Comparison of ENCODE assay signal across 8 cellular contexts in genomic region chr4:39975488-39976089, GRCh38.
DNase-seq lines count a peak whose midpoint lies in the region; ATAC-seq and TF ChIP-seq lines count a peak whose summit lies in the region.

No MANE protein-coding gene starts in this region.

- no peak overlapping the region for H3K9ac ChIP-seq in HUES48 (ENCODE audit: low read depth, low read length)
- H3K9ac ChIP-seq in muscle layer of colon (ENCODE audit: low read length), result peak overlapping the region; percentile 78

- H3K9me3 ChIP-seq in HUES48 (ENCODE audit: control insufficient read depth, insufficient read depth, low read length), result no peaks in the 10 kb centered on the region
- H3K9me3 ChIP-seq in muscle layer of colon (ENCODE audit: low read length), result no peaks in the 10 kb centered on the region

- ATAC-seq in HG03175 (IDR thresholded peaks at IDR 0.05; ENCODE audit: unreplicated experiment), result no peak

- H3K4me3 ChIP-seq in AG09309 (ENCODE audit: control insufficient read depth, low read depth, low read length) (no peak overlapping the region), HUES48 (ENCODE audit: low read depth, low read length) (peak overlapping the region; percentile 86), brain microvascular endothelial cell (ENCODE audit: low read depth, low read length) (peak overlapping the region; percentile 81), muscle layer of colon (ENCODE audit: low read depth in 1 of 2, low read length in 2 of 2) (no peak overlapping the region)

- DNase-seq in AG09309 (ENCODE audit: low read depth) (peak; percentile 31), brain microvascular endothelial cell (peak; percentile 64), HUDEP-2 (lab: John Stamatoyannopoulos, UW; ENCODE audit: unreplicated experiment in 76 of 76) (no peak), ecto neural progenitor cell (ENCODE audit: low spot score) (no peak), cortex of kidney (lab: John Stamatoyannopoulos, UW) (no peak)

- in situ Hi-C loops in brain microvascular endothelial cell (cut with HindIII; ENCODE audit: low pct_ligation_motif_present, low sequenced_read_pairs), result no loop called here

- peaks cover 32% of the 10 kb centered on the region for H3K36me3 ChIP-seq in HUES48 (ENCODE audit: control insufficient read depth, insufficient read depth, low read length)
- H3K36me3 ChIP-seq in brain microvascular endothelial cell (replicated peaks), result peaks cover 12% of the 10 kb centered on the region
- H3K36me3 ChIP-seq in muscle layer of colon (ENCODE audit: insufficient read depth, low read length), result peaks cover 4% of the 10 kb centered on the region

- H3K4me1 ChIP-seq in HUES48 (ENCODE audit: control insufficient read depth, insufficient read depth, low read length) (peaks cover 21% of the 10 kb centered on the region), muscle layer of colon (ENCODE audit: insufficient read depth, low read length) (peaks cover 10% of the 10 kb centered on the region)

- H3K27ac ChIP-seq in HUES48 (ENCODE audit: low read depth, low read length), result no peak overlapping the region
- no peak overlapping the region for H3K27ac ChIP-seq in brain microvascular endothelial cell
- peak overlapping the region; percentile 91 for H3K27ac ChIP-seq in muscle layer of colon (ENCODE audit: low read depth, low read length)

- no peaks in the 10 kb centered on the region for H3K27me3 ChIP-seq in HUES48 (ENCODE audit: control insufficient read depth, insufficient read depth, low read length)
- H3K27me3 ChIP-seq in brain microvascular endothelial cell (replicated peaks), result no peaks in the 10 kb centered on the region
- no peaks in the 10 kb centered on the region for H3K27me3 ChIP-seq in muscle layer of colon (ENCODE audit: control insufficient read depth in 1 of 2, insufficient read depth in 2 of 2, low read length in 2 of 2)

- TF ChIP-seq CTCF in AG09309 (IDR thresholded peaks at IDR 0.05; ENCODE audit: control insufficient read depth, insufficient read depth, low read depth, low read length, missing control alignments) (no peak), brain microvascular endothelial cell (IDR thresholded peaks at IDR 0.05; ENCODE audit: low read depth, low read length, missing control alignments) (no peak)

Comparison
In these comparisons a context has a peak if more than half of its experiments do, and no peak if none do; other contexts are left out.
1. DNase-seq: peak in AG09309 (single experiment) and brain microvascular endothelial cell (single experiment); none in HUDEP-2 (0 of 76), ecto neural progenitor cell (single experiment) and cortex of kidney (single experiment).
2. H3K4me3 ChIP-seq: peak in HUES48 (single experiment) and brain microvascular endothelial cell (single experiment); none in AG09309 (single experiment) and muscle layer of colon (0 of 2).